Comparison of ENCODE assay signal across 24 cellular contexts in the genomic region with DNA sequence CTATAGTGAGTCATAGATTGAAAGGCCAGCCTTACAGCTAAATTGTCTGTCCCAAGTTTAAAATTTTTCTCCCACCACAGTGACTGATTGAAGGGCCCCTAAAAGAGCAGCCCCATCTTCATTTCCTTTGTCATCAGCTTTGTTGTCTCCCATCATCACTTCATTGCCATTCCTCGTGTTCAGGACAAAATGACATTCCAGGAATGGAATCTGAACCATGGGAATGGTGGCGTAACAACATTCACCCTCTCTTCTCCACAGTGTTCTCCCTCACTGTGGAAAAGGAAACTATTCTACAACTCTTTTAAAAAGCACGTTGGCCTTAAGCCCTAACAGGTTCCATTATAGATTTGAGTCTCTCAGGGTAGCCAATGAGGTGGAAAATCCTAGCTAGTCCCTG. TPM values are rescaled to one million over a fixed set of nuclear protein-coding genes. Genes with fewer than 3 reads are reported as not detected.
DNase-seq lines count a peak whose midpoint lies in the region; ATAC-seq and TF ChIP-seq lines count a peak whose summit lies in the region.
"Had no signal": no experiment of that assay in that cellular context is flagged by ENCODE, and none has a peak within 500 bp of the region (broad histone marks: within the 10 kb centered on the region; RNA-seq: fewer than 3 reads in every experiment).

No MANE protein-coding gene starts in this region.

- 80 to 93% (median 91%) methylated on average over 3 of the region's 3 CpGs for WGBS in spleen, 5 donors

- intact Hi-C loops in dendritic cell treated with granulocyte-macrophage colony-stimulating factor and Interleukin-4, amounts not matched to agents 40 ng/mL and 50 ng/mL, for 4 days (cut with micrococcal nuclease) = no loop called here
- intact Hi-C loops in spleen (cut with DNase I; ENCODE audit: low total_unique reads) = no loop called here

- peaks cover 42% of the 10 kb centered on the region for H3K4me1 Mint-ChIP-seq in dendritic cell treated with granulocyte-macrophage colony-stimulating factor and Interleukin-4, amounts not matched to agents 40 ng/mL and 50 ng/mL, for 4 days (ENCODE audit: low read depth)
- H3K4me1 Mint-ChIP-seq: CD4-positive, CD25-positive, alpha-beta regulatory T cell had no signal

- H4K20me1 ChIP-seq in Karpas-422 (ENCODE audit: insufficient read depth, low read depth, low read length) = no peaks in the 10 kb centered on the region

- peaks cover 67% of the 10 kb centered on the region for H3K36me3 Mint-ChIP-seq in dendritic cell treated with granulocyte-macrophage colony-stimulating factor and Interleukin-4, amounts not matched to agents 40 ng/mL and 50 ng/mL, for 4 days (ENCODE audit: low read depth)

- H3K79me2 ChIP-seq in Karpas-422 (ENCODE audit: low read length) = no peaks in the 10 kb centered on the region

- H3K9me2 ChIP-seq in Karpas-422 (replicated peaks; ENCODE audit: insufficient read depth, low read length) = no peaks in the 10 kb centered on the region
- H3K9me2 ChIP-seq: SK-N-SH had no signal

- no peaks in the 10 kb centered on the region for H3K27me3 ChIP-seq in spleen (replicated peaks in 1 of 7)
- no peaks in the 10 kb centered on the region for H3K27me3 ChIP-seq in Karpas-422 (ENCODE audit: low read length)
- H3K27me3 ChIP-seq: Peyer's patch had no signal

- DNase-seq in GM04503 (ENCODE audit: low read depth) (peak; percentile 14), kidney tubule cell (ENCODE audit: low spot score) (peak; percentile 29), spleen (no peak), cerebellar nuclear complex (lab: John Stamatoyannopoulos, UW) (no peak), RWPE1 (ENCODE audit: low spot score) (no peak), Karpas-422 (no peak)
- DNase-seq: CD4-positive, CD25-positive, alpha-beta regulatory T cell; DMS153; DND-41; HCEC 1CT; KBM-7; NCI-H1048; NCI-H1417; NCI-H1694 treated with DMSO at 0.1 percent for 48 hours; NCI-H2081 treated with DMSO at 0.1 percent for 48 hours; NCI-H2171; NCI-H226; NCI-H510A; NCI-H69; Peyer's patch; SK-N-SH had no signal

- H3K9ac ChIP-seq in Karpas-422 (ENCODE audit: low read length) = no peak overlapping the region
- H3K9ac ChIP-seq: SK-N-SH had no signal

- no peak overlapping the region for H2AFZ ChIP-seq in Karpas-422 (ENCODE audit: low read length)

- no peak overlapping the region for H3K4me3 Mint-ChIP-seq in dendritic cell treated with granulocyte-macrophage colony-stimulating factor and Interleukin-4, amounts not matched to agents 40 ng/mL and 50 ng/mL, for 4 days
- H3K4me3 Mint-ChIP-seq: CD4-positive, CD25-positive, alpha-beta regulatory T cell had no signal

- TF ChIP-seq CTCF in spleen (IDR thresholded peaks at IDR 0.05 in 8 of 11, conservative IDR thresholded peaks at IDR 0.05 in 3 of 11) (no peak), RWPE1 (conservative IDR thresholded peaks at IDR 0.05; ENCODE audit: low read depth) (no peak)

- ATAC-seq in GM19463 (IDR thresholded peaks at IDR 0.05; ENCODE audit: unreplicated experiment) = no peak

- peaks cover 0 to 29% (median 9%) of the 10 kb centered on the region in 6 donors for H3K4me1 ChIP-seq in spleen
- H3K4me1 ChIP-seq in Karpas-422 (ENCODE audit: low read length) = no peaks in the 10 kb centered on the region
- H3K4me1 ChIP-seq: Peyer's patch had no signal

- H3K9me3 ChIP-seq in spleen (no peaks in the 10 kb centered on the region), Karpas-422 (ENCODE audit: low read length) (no peaks in the 10 kb centered on the region)
- H3K9me3 ChIP-seq: Peyer's patch, SK-N-SH had no signal

- H3K27ac ChIP-seq in spleen = peak overlapping the region in 6 of 8 donors; percentile 3 to 63 (median 40)
- no peak overlapping the region for H3K27ac ChIP-seq in RWPE1
- no peak overlapping the region for H3K27ac ChIP-seq in Karpas-422 (ENCODE audit: low read length)
- H3K27ac ChIP-seq: Peyer's patch had no signal

- no peaks in the 10 kb centered on the region for H3K9me3 Mint-ChIP-seq in dendritic cell treated with granulocyte-macrophage colony-stimulating factor and Interleukin-4, amounts not matched to agents 40 ng/mL and 50 ng/mL, for 4 days
- H3K9me3 Mint-ChIP-seq: CD4-positive, CD25-positive, alpha-beta regulatory T cell had no signal

- peak overlapping the region; percentile 56 for H3K27ac Mint-ChIP-seq in dendritic cell treated with granulocyte-macrophage colony-stimulating factor and Interleukin-4, amounts not matched to agents 40 ng/mL and 50 ng/mL, for 4 days

- CTCF ChIA-PET in RWPE1 (lab: Yijun Ruan, JAX) = no interaction called here

- H3K4me2 ChIP-seq in Karpas-422 (ENCODE audit: low read depth, low read length, poor library complexity, severe bottlenecking) = no peak overlapping the region
- H3K4me2 ChIP-seq: SK-N-SH had no signal

- peaks cover 0 to 45% (median 7%) of the 10 kb centered on the region in 6 donors for H3K36me3 ChIP-seq in spleen
- H3K36me3 ChIP-seq in Karpas-422 (ENCODE audit: insufficient read depth, low read length) = no peaks in the 10 kb centered on the region
- H3K36me3 ChIP-seq: Peyer's patch had no signal

- POLR2A ChIA-PET in RWPE1 (lab: Yijun Ruan, JAX; ENCODE audit: low non-redundant PET) = no interaction called here

- H3K4me3 ChIP-seq in spleen = no peak overlapping the region
- no peak overlapping the region for H3K4me3 ChIP-seq in Karpas-422 (ENCODE audit: low read length)
- H3K4me3 ChIP-seq: Peyer's patch had no signal

- no peak for TF ChIP-seq POLR2A in spleen (IDR thresholded peaks at IDR 0.05)

- H3K27me3 Mint-ChIP-seq in dendritic cell treated with granulocyte-macrophage colony-stimulating factor and Interleukin-4, amounts not matched to agents 40 ng/mL and 50 ng/mL, for 4 days = no peaks in the 10 kb centered on the region

RNA-seq across cellular contexts. Expression of a gene that starts 52.1 kb away (rescaled TPM):
- total RNA-seq in spleen = 100 to 1,000 TPM in 6 of 7 donors, 10 to 100 TPM in 1; 69.2 to 153 (median 132) TPM
- polyA plus RNA-seq in spleen = 10 to 100 TPM; 18.3 to 58.7 (median 24.1) TPM
- total RNA-seq in Karpas-422 (2014; rRNA removed; shearing (Covaris generic); ENCODE audit: low replicate concordance) = not detected in 2 replicates
- total RNA-seq: OCI-LY7 had no signal

RNA-seq across cellular contexts. Expression of a gene that starts 52.8 kb away (rescaled TPM):
- total RNA-seq in spleen = 10 to 100 TPM; 38.3 to 67.9 (median 49.0) TPM
- polyA plus RNA-seq in spleen = 1 to 10 TPM; 4.6 to 6.5 (median 5.7) TPM
- 31.6 and 33.2 TPM in 2 replicates for total RNA-seq in Karpas-422 (2014; rRNA removed; shearing (Covaris generic); ENCODE audit: low replicate concordance)

Comparison
In these comparisons a context has a peak if more than half of its experiments do, and no peak if none do; other contexts are left out.
1. DNase-seq: peak in GM04503 (single experiment) and kidney tubule cell (single experiment); none in spleen (single experiment), cerebellar nuclear complex (0 of 2), RWPE1 (single experiment) and Karpas-422 (single experiment).
2. H3K27ac ChIP-seq: peak in spleen (6 of 8); none in RWPE1 (single experiment) and Karpas-422 (single experiment).
3. RNA of a gene that starts 52.1 kb away (total RNA-seq): 69.2 to 153 TPM in spleen; not detected in Karpas-422; every median in the first group is over 10 times any median in the second.